18 cellular contexts compared by ENCODE assay signal in genomic region chr10:644076-644942, GRCh38. TPM values are rescaled to one million over a fixed set of nuclear protein-coding genes. Genes with fewer than 3 reads are reported as not detected.
A peak's percentile ranks its signal among the peaks of the same experiment; 100 is the strongest.
DNase-seq lines count a peak whose midpoint lies in the region; TF ChIP-seq lines count a peak whose summit lies in the region.
"Had no signal": no experiment of that assay in that cellular context is flagged by ENCODE, and none has a peak within 500 bp of the region (broad histone marks: within the 10 kb centered on the region; RNA-seq: fewer than 3 reads in every experiment).

No MANE protein-coding gene starts in this region.

- no peak overlapping the region for H2BK15ac ChIP-seq in H9 (ENCODE audit: low read depth, low read length)

- peaks cover 5 to 13% (median 6%) of the 10 kb centered on the region in 3 experiments; a peak in 6 of 7 replicates for H3K36me3 Mint-ChIP-seq in H9 (ENCODE audit: insufficient read depth in 1 of 3, low read depth in 3 of 3)
- peaks cover 18% of the 10 kb centered on the region for H3K36me3 Mint-ChIP-seq in type B pancreatic cell
- H3K36me3 Mint-ChIP-seq: CD4-positive, CD25-positive, alpha-beta regulatory T cell had no signal

- H2BK120ac ChIP-seq in H9 (ENCODE audit: low read depth, low read length, poor library complexity, severe bottlenecking) = no peak overlapping the region

- no peak overlapping the region for H3K4me3 ChIP-seq in dorsolateral prefrontal cortex
- H3K4me3 ChIP-seq: A549, Peyer's patch had no signal

- H3K9ac ChIP-seq in H9 (ENCODE audit: extremely low read depth, insufficient read length, low read length) = no peak overlapping the region

- peaks cover 0 to 9% of the 10 kb centered on the region in 2 experiments; a peak in 3 of 5 replicates for H3K9me3 Mint-ChIP-seq in H9
- H3K9me3 Mint-ChIP-seq in type B pancreatic cell = no peaks in the 10 kb centered on the region
- H3K9me3 Mint-ChIP-seq: CD4-positive, CD25-positive, alpha-beta regulatory T cell had no signal

- intact Hi-C loops in posterior vena cava (cut with DNase I) = no loop called here
- intact Hi-C loops in dorsolateral prefrontal cortex (cut with DNase I) = no loop called here

- no peak overlapping the region for H2BK12ac ChIP-seq in H9 (ENCODE audit: insufficient read length, low read depth, low read length)

- H3K14ac ChIP-seq in H9 (ENCODE audit: insufficient read depth, low read length) = no peak overlapping the region

- no peaks in the 10 kb centered on the region; the same call in 1 of the 2 replicates for H3K4me1 ChIP-seq in H9 (ENCODE audit: insufficient read depth, low read length)
- H3K4me1 ChIP-seq: BE2C had no signal

- H3K56ac ChIP-seq in H9 (ENCODE audit: insufficient read length, low read depth, low read length) = no peak overlapping the region

- DNase-seq in H9 (peak; percentile 28), islet precursor cell (peak; percentile 37), posterior vena cava (ENCODE audit: low spot score) (peak; percentile 74), type B pancreatic cell (ENCODE audit: extremely low spot score, unreplicated experiment) (no peak), CD1c-positive myeloid dendritic cell (ENCODE audit: extremely low spot score) (no peak), dorsolateral prefrontal cortex (no peak), kidney tubule cell (ENCODE audit: low spot score) (no peak)
- DNase-seq: BE2C; CD4-positive, CD25-positive, alpha-beta regulatory T cell; EL; Karpas-422; NCI-H1694 treated with DMSO at 0.1 percent for 48 hours; NCI-H2081 treated with DMSO at 0.1 percent for 48 hours; NCI-H2171 treated with DMSO at 0.1 percent for 48 hours; NCI-H524 treated with DMSO at 0.1 percent for 48 hours; NCI-H82; Peyer's patch had no signal

- TF ChIP-seq CTCF in H9 (conservative IDR thresholded peaks at IDR 0.05) (no peak), type B pancreatic cell (conservative IDR thresholded peaks at IDR 0.05) (no peak), dorsolateral prefrontal cortex (IDR thresholded peaks at IDR 0.05 in 54 of 56, conservative IDR thresholded peaks at IDR 0.05 in 2 of 56; ENCODE audit: low read depth in 1 of 56, partially characterized antibody in 56 of 56) (no peak)

- no peak overlapping the region for H3K4ac ChIP-seq in H9 (ENCODE audit: low read depth, low read length)

- H3K23me2 ChIP-seq in H9 (ENCODE audit: insufficient read length, low read depth, low read length, poor library complexity, severe bottlenecking) = no peaks in the 10 kb centered on the region

- H2AFZ ChIP-seq in H9 (ENCODE audit: low read length) = no peak overlapping the region

- H4K5ac ChIP-seq in H9 (ENCODE audit: insufficient read length, low read depth, low read length) = no peak overlapping the region

- no peak overlapping the region for H4K8ac ChIP-seq in H9 (replicated peaks; ENCODE audit: insufficient read length, low read depth, low read length)

- peaks cover 5% of the 10 kb centered on the region; the same call in 1 of the 2 replicates for H3K79me2 ChIP-seq in H9 (ENCODE audit: insufficient read depth, low read length)

- H3K27ac Mint-ChIP-seq in H9 (peak overlapping the region in 1 of 3 experiments; percentile 66; a peak in 2 of 7 replicates), type B pancreatic cell (peak overlapping the region; percentile 88)
- H3K27ac Mint-ChIP-seq: CD4-positive, CD25-positive, alpha-beta regulatory T cell had no signal

- H3T11ph ChIP-seq in H9 (ENCODE audit: low read length) = no peak overlapping the region

- no peak overlapping the region for H3K23ac ChIP-seq in H9 (ENCODE audit: insufficient read length, low read depth, low read length)

- H3K18ac ChIP-seq in H9 (ENCODE audit: insufficient read length, low read depth, low read length) = no peak overlapping the region

- H3K4me1 Mint-ChIP-seq in H9 (peaks cover 9 to 12% of the 10 kb centered on the region in 2 experiments), type B pancreatic cell (ENCODE audit: unreplicated experiment) (peaks cover 9% of the 10 kb centered on the region)

- WGBS in H9 (ENCODE audit: extremely low coverage, insufficient read length, low lambda C conversion rate) = no CpG with 5 or more reads among the region's 23 CpGs

- no peaks in the 10 kb centered on the region for H3K27me3 Mint-ChIP-seq in H9 (ENCODE audit: low read depth)
- H3K27me3 Mint-ChIP-seq in type B pancreatic cell = no peaks in the 10 kb centered on the region
- H3K27me3 Mint-ChIP-seq: CD4-positive, CD25-positive, alpha-beta regulatory T cell had no signal

- no peaks in the 10 kb centered on the region for H4K20me1 ChIP-seq in H9 (ENCODE audit: control insufficient read depth, insufficient read depth, insufficient read length)

- H3K27ac ChIP-seq in H9 (ENCODE audit: insufficient read length, low read depth, low read length) = no peak overlapping the region
- H3K27ac ChIP-seq in dorsolateral prefrontal cortex = peak overlapping the region in 5 of 59 donors; percentile 2 to 44 (median 8)
- H3K27ac ChIP-seq: A549, Peyer's patch had no signal

- H3K27me3 ChIP-seq in H9 (ENCODE audit: insufficient read depth, low read length) = no peaks in the 10 kb centered on the region
- H3K27me3 ChIP-seq in dorsolateral prefrontal cortex = no peaks in the 10 kb centered on the region
- H3K27me3 ChIP-seq: BE2C, Peyer's patch had no signal

- H3K4me3 Mint-ChIP-seq in H9 (no peak overlapping the region), type B pancreatic cell (no peak overlapping the region)
- H3K4me3 Mint-ChIP-seq: CD4-positive, CD25-positive, alpha-beta regulatory T cell had no signal

- no peak overlapping the region for H2AK5ac ChIP-seq in H9 (ENCODE audit: insufficient read length, low read length)

- peaks cover 3% of the 10 kb centered on the region for H3K79me1 ChIP-seq in H9 (ENCODE audit: insufficient read depth, low read depth, low read length, poor library complexity, severe bottlenecking)

- H4K91ac ChIP-seq in H9 (ENCODE audit: insufficient read length, low read depth, low read length) = no peak overlapping the region

- H3K4me2 ChIP-seq in H9 (ENCODE audit: insufficient read depth, insufficient read length, low read length) = no peak overlapping the region
- H3K4me2 ChIP-seq: A549 had no signal

- H2BK20ac ChIP-seq in H9 (ENCODE audit: low read depth, low read length, poor library complexity, severe bottlenecking) = no peak overlapping the region

- no peak overlapping the region for H2BK5ac ChIP-seq in H9 (ENCODE audit: insufficient read length, low read length)

- H3K9me3 ChIP-seq in H9 (ENCODE audit: control insufficient read depth, low read depth, low read length) = no peaks in the 10 kb centered on the region
- H3K9me3 ChIP-seq: BE2C had no signal

RNA-seq across cellular contexts. Expression of gene DIP2C, which starts 45.2 kb away (rescaled TPM):
- total RNA-seq in H9 (2021) = 7.6 and 7.9 TPM in 2 replicates
- 10 to 100 TPM; 39.3 to 45.6 TPM for total RNA-seq in posterior vena cava
- 22.6 and 23.1 TPM in 2 replicates for total RNA-seq in type B pancreatic cell (ENCODE audit: low replicate concordance)
- 100 to 1,000 TPM in 1 of 120 experiments, 10 to 100 TPM in 119; 39.6 to 102 (median 58.2) TPM for total RNA-seq in dorsolateral prefrontal cortex

Comparison
In these comparisons a context has a peak if more than half of its experiments do, and no peak if none do; other contexts are left out.
1. DNase-seq: peak in H9 (single experiment), islet precursor cell (single experiment) and posterior vena cava (single experiment); none in type B pancreatic cell (single experiment), CD1c-positive myeloid dendritic cell (single experiment), dorsolateral prefrontal cortex (0 of 10) and kidney tubule cell (single experiment).